Comparison of ENCODE assay signal across 8 cellular contexts in the genomic region with DNA sequence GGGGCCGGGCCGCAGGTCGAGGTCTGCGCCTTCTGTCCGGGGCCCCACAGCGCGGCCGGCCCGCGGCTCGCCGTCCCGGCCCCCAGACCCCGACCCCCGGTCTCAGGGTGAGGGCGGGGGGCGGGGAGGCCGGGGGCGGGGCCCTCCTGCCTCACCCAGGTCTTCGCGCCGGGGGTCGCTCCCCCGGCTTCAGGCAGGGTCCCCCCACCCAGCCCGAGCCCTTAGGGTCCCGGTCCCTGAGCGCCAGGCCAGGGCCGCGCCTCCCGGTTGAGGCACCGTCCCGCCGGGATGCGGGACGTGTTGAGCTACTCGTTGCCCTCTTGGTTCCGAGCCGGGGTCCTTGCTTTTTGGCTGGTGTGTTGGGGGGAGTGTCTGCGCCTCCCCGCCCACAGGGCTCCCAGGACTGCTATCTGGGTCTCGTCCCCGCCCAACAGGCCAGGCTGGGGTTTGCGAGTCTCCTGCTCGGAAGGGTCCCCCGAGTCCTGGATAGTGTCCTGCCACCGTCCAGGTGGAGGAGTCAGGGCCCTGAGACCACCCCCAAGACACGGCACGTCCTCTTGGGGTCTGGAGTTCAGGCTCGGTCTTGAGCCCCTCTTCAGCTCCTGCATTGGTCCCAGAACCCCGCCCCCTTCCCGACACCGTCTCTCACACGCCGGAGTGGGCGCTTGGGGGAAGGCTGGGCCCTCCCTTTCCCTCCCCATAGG. TPM values are rescaled to one million over a fixed set of nuclear protein-coding genes. Genes with fewer than 3 reads are reported as not detected.
DNase-seq lines count a peak whose midpoint lies in the region; ATAC-seq and TF ChIP-seq lines count a peak whose summit lies in the region.

No MANE protein-coding gene starts in this region.

- no peak for TF ChIP-seq RAD21 in neural cell (conservative IDR thresholded peaks at IDR 0.05)

- peaks cover 0 to 3% of the 10 kb centered on the region in 2 donors for H3K9me3 ChIP-seq in esophagus (ENCODE audit: control insufficient read depth in 2 of 2, insufficient read depth in 1 of 2, low read depth in 1 of 2, low read length in 1 of 2)
- H3K9me3 ChIP-seq in neural cell (ENCODE audit: low read length), result no peaks in the 10 kb centered on the region

- ATAC-seq in HG03097 (IDR thresholded peaks at IDR 0.05; ENCODE audit: low FRiP score, unreplicated experiment) (peak; percentile 4), activated B cell treated with CpG ODN at 0.5 μM for 24 hours (ENCODE audit: low read depth) (peak; percentile 3), GM18520 (IDR thresholded peaks at IDR 0.05; ENCODE audit: unreplicated experiment) (no peak)

- no peaks in the 10 kb centered on the region for H3K9me2 ChIP-seq in neural cell (ENCODE audit: insufficient read depth, low read length)

- intact Hi-C loops in activated B cell treated with CpG ODN at 0.5 μM for 24 hours (cut with micrococcal nuclease), result loop anchor here (1.0 to 5.0 kb wide), 4 partner anchors 18 to 99 kb away; a partner anchor contains a TSS

- H3K4me1 Mint-ChIP-seq in activated B cell treated with CpG ODN at 0.5 μM for 24 hours, result peaks cover 38% of the 10 kb centered on the region

- H2AFZ ChIP-seq in neural cell (ENCODE audit: low read depth, low read length), result no peak overlapping the region

- no peaks in the 10 kb centered on the region for H3K27me3 Mint-ChIP-seq in activated B cell treated with CpG ODN at 0.5 μM for 24 hours

- no peaks in the 10 kb centered on the region for H3K27me3 ChIP-seq in esophagus (ENCODE audit: control insufficient read depth in 1 of 2, insufficient read depth in 2 of 2, low read length in 2 of 2)
- no peaks in the 10 kb centered on the region for H3K27me3 ChIP-seq in neural cell (ENCODE audit: insufficient read depth, low read depth, low read length)

- H3K9ac ChIP-seq in neural cell (ENCODE audit: low read length), result peak overlapping the region; percentile 85

- POLR2A ChIA-PET in activated B cell treated with CpG ODN at 0.5 μM for 24 hours (lab: Charles Lee), result interaction anchor here (0.5 to 3.0 kb wide), 9 partner anchors 11 to 245 kb away, joined by 3 to 47 read pairs (median 5); a partner anchor contains a TSS

- H3F3A ChIP-seq in neural cell (ENCODE audit: insufficient read depth, low read length, poor library complexity, severe bottlenecking), result no peaks in the 10 kb centered on the region

- peaks cover 40% of the 10 kb centered on the region for H3K79me2 ChIP-seq in neural cell (replicated peaks; ENCODE audit: insufficient read depth, low read length)

- H3K36me3 ChIP-seq in esophagus (ENCODE audit: control insufficient read depth in 2 of 2, insufficient read depth in 2 of 2, low read length in 1 of 2), result peaks cover 0 to 12% of the 10 kb centered on the region in 2 donors
- no peaks in the 10 kb centered on the region for H3K36me3 ChIP-seq in neural cell (ENCODE audit: insufficient read depth, low read length)

- DNase-seq in NCI-H1417 (lab: John Stamatoyannopoulos, UW) (peak in 2 of 3 experiments; percentile 39 to 41), NCI-H1417 treated with DMSO at 0.1 percent for 48 hours (lab: John Stamatoyannopoulos, UW) (no peak), activated B cell treated with CpG ODN at 0.5 μM for 24 hours (no peak), HuH-7 (ENCODE audit: low spot score) (no peak)

- 0 to 1% methylated on average over 47 to 55 of the region's 55 CpGs for WGBS in esophagus, 2 donors

- peaks cover 7 to 24% of the 10 kb centered on the region in 2 donors for H3K4me1 ChIP-seq in esophagus (ENCODE audit: control insufficient read depth in 2 of 2, insufficient read depth in 2 of 2, low read length in 1 of 2)

- peak overlapping the region; percentile 84 for H3K4me3 Mint-ChIP-seq in activated B cell treated with CpG ODN at 0.5 μM for 24 hours

- H3K27ac ChIP-seq in esophagus (ENCODE audit: low read depth in 2 of 2, low read length in 1 of 2), result peak overlapping the region; percentile 70 to 79
- H3K27ac ChIP-seq in neural cell (ENCODE audit: low read length), result peak overlapping the region; percentile 31

- peak overlapping the region; percentile 66 for H3K27ac Mint-ChIP-seq in activated B cell treated with CpG ODN at 0.5 μM for 24 hours

- H4K20me1 ChIP-seq in neural cell (ENCODE audit: insufficient read depth), result peaks cover 15% of the 10 kb centered on the region

- CTCF ChIA-PET in activated B cell treated with CpG ODN at 0.5 μM for 24 hours (lab: Charles Lee), result interaction anchor here (1.0 to 4.3 kb wide), 2 partner anchors 20 to 132 kb away, joined by 4 to 24 read pairs; no protein-coding TSS in a partner anchor

- H3K9me3 Mint-ChIP-seq in activated B cell treated with CpG ODN at 0.5 μM for 24 hours, result no peaks in the 10 kb centered on the region

- H3K4me3 ChIP-seq in esophagus (ENCODE audit: low read depth in 1 of 2, low read length in 2 of 2) (peak overlapping the region; percentile 74 to 96), neural cell (ENCODE audit: low read length) (peak overlapping the region; percentile 96)

- no peak for TF ChIP-seq CTCF in activated B cell treated with CpG ODN at 0.5 μM for 24 hours (IDR thresholded peaks at IDR 0.05)
- no peak for TF ChIP-seq CTCF in neural cell (IDR thresholded peaks at IDR 0.05; ENCODE audit: poor library complexity, severe bottlenecking)

- peaks cover 14% of the 10 kb centered on the region for H3K36me3 Mint-ChIP-seq in activated B cell treated with CpG ODN at 0.5 μM for 24 hours (ENCODE audit: low read depth)

- no peak for TF ChIP-seq EP300 in neural cell (conservative IDR thresholded peaks at IDR 0.05; ENCODE audit: poor library complexity, severe bottlenecking)

- H3K4me2 ChIP-seq in neural cell (ENCODE audit: low read length), result peak overlapping the region; percentile 68

TF ChIP-seq in neural cell, 6 proteins besides CTCF, POLR2A, EP300 and RAD21:
- TF ChIP-seq, protein P1, sequence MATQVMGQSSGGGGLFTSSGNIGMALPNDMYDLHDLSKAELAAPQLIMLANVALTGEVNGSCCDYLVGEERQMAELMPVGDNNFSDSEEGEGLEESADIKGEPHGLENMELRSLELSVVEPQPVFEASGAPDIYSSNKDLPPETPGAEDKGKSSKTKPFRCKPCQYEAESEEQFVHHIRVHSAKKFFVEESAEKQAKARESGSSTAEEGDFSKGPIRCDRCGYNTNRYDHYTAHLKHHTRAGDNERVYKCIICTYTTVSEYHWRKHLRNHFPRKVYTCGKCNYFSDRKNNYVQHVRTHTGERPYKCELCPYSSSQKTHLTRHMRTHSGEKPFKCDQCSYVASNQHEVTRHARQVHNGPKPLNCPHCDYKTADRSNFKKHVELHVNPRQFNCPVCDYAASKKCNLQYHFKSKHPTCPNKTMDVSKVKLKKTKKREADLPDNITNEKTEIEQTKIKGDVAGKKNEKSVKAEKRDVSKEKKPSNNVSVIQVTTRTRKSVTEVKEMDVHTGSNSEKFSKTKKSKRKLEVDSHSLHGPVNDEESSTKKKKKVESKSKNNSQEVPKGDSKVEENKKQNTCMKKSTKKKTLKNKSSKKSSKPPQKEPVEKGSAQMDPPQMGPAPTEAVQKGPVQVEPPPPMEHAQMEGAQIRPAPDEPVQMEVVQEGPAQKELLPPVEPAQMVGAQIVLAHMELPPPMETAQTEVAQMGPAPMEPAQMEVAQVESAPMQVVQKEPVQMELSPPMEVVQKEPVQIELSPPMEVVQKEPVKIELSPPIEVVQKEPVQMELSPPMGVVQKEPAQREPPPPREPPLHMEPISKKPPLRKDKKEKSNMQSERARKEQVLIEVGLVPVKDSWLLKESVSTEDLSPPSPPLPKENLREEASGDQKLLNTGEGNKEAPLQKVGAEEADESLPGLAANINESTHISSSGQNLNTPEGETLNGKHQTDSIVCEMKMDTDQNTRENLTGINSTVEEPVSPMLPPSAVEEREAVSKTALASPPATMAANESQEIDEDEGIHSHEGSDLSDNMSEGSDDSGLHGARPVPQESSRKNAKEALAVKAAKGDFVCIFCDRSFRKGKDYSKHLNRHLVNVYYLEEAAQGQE (IDR thresholded peaks at IDR 0.05; ENCODE audit: borderline replicate concordance), result no peak
- TF ChIP-seq TAF1 (IDR thresholded peaks at IDR 0.05; ENCODE audit: low read depth) (no peak), MXI1 (conservative IDR thresholded peaks at IDR 0.05; ENCODE audit: poor library complexity, severe bottlenecking) (no peak), SMC3 (conservative IDR thresholded peaks at IDR 0.05; ENCODE audit: poor library complexity) (no peak), EZH2 (IDR thresholded peaks at IDR 0.05; ENCODE audit: borderline replicate concordance, insufficient read depth, low read length, poor library complexity, severe bottlenecking) (no peak), POLR2AphosphoS5 (IDR thresholded peaks at IDR 0.05) (no peak)

RNA-seq across cellular contexts. Expression of a gene that starts 0.5 kb away (rescaled TPM):
- 36.4 and 37.2 TPM in 2 replicates for total RNA-seq in activated B cell treated with CpG ODN at 0.5 μM for 24 hours
- 10 to 100 TPM in 1 of 2 donors, 1 to 10 TPM in 1; 9.6 to 10.9 TPM for polyA plus RNA-seq in esophagus
- polyA plus RNA-seq in neural cell, result 22.3 and 27.0 TPM in 2 replicates
- 33.7 and 40.2 TPM in 2 replicates for polyA minus RNA-seq in neural cell

RNA-seq across cellular contexts. Expression of a gene that starts 22.7 kb away (rescaled TPM):
- 2,958 and 3,229 TPM in 2 replicates for total RNA-seq in activated B cell treated with CpG ODN at 0.5 μM for 24 hours
- polyA plus RNA-seq in esophagus (100 to 1,000 TPM; 494 to 820 TPM), neural cell (716 and 865 TPM in 2 replicates)
- polyA minus RNA-seq in neural cell, result 1,752 and 2,214 TPM in 2 replicates

RNA-seq across cellular contexts. Expression of a gene that starts 37.1 kb away (rescaled TPM):
- 37.5 and 42.2 TPM in 2 replicates for total RNA-seq in activated B cell treated with CpG ODN at 0.5 μM for 24 hours
- polyA plus RNA-seq in esophagus, result 10 to 100 TPM; 35.3 to 42.4 TPM
- 100 and 118 TPM in 2 replicates for polyA plus RNA-seq in neural cell
- polyA minus RNA-seq in neural cell, result 82.8 and 83.9 TPM in 2 replicates

RNA-seq across cellular contexts. Expression of a gene that starts 58.7 kb away (rescaled TPM):
- 44.5 and 49.2 TPM in 2 replicates for total RNA-seq in activated B cell treated with CpG ODN at 0.5 μM for 24 hours
- polyA plus RNA-seq in esophagus (10 to 100 TPM; 22.4 to 29.7 TPM), neural cell (1.7 and 2.5 TPM in 2 replicates)
- 5.3 and 7.5 TPM in 2 replicates for polyA minus RNA-seq in neural cell

Comparison
In these comparisons a context has a peak if more than half of its experiments do, and no peak if none do; other contexts are left out.
1. DNase-seq: peak in NCI-H1417 (2 of 3); none in NCI-H1417 treated with DMSO at 0.1 percent for 48 hours (single experiment), activated B cell treated with CpG ODN at 0.5 μM for 24 hours (single experiment) and HuH-7 (single experiment).